8 cellular contexts compared by ENCODE assay signal in genomic region chr2:135742307-135742838, GRCh38. TPM values are rescaled to one million over a fixed set of nuclear protein-coding genes. Genes with fewer than 3 reads are reported as not detected.
DNase-seq lines count a peak whose midpoint lies in the region; ATAC-seq and TF ChIP-seq lines count a peak whose summit lies in the region.

No MANE protein-coding gene starts in this region.

- peak overlapping the region; percentile 99 for H3K27ac Mint-ChIP-seq in activated CD4-positive, alpha-beta T cell treated with anti-CD3 and anti-CD28 coated beads, Interleukin-2, amount 10 ng/mL, durations not matched to agents 7 days and 5 days

- peak; percentile 25 for ATAC-seq in GM18502 (IDR thresholded peaks at IDR 0.05; ENCODE audit: poor library complexity, unreplicated experiment)
- ATAC-seq in HG02970 (IDR thresholded peaks at IDR 0.05; ENCODE audit: low FRiP score, unreplicated experiment), result peak; percentile 20

- H3K4me1 ChIP-seq in muscle layer of colon (ENCODE audit: insufficient read depth, low read length) (peaks cover 29% of the 10 kb centered on the region), thyroid gland (peaks cover 11 to 19% of the 10 kb centered on the region in 2 donors)

- H3K4me3 ChIP-seq in AG10803 (ENCODE audit: low read length) (peak overlapping the region; percentile 82), muscle layer of colon (ENCODE audit: low read depth in 1 of 2, low read length in 2 of 2) (peak overlapping the region; percentile 60 to 90), thyroid gland (replicated peaks in 1 of 3) (peak overlapping the region; percentile 38 to 94 (median 72))

- intact Hi-C loops in thyroid gland (cut with DNase I), result no loop called here

- no peak for TF ChIP-seq POLR2A in erythroblast (IDR thresholded peaks at IDR 0.05; ENCODE audit: low read length)
- peak in 1 of 2 donors; percentile 50 for TF ChIP-seq POLR2A in thyroid gland (IDR thresholded peaks at IDR 0.05)

- peaks cover 27% of the 10 kb centered on the region for H3K4me1 Mint-ChIP-seq in activated CD4-positive, alpha-beta T cell treated with anti-CD3 and anti-CD28 coated beads, Interleukin-2, amount 10 ng/mL, durations not matched to agents 7 days and 5 days

- DNase-seq in AG10803 (ENCODE audit: low read depth), result peak; percentile 54
- peak; percentile 66 for DNase-seq in NCI-H2227 treated with DMSO at 0.1 percent for 48 hours (lab: John Stamatoyannopoulos, UW)
- peak; percentile 39 for DNase-seq in activated CD4-positive, alpha-beta T cell treated with anti-CD3 and anti-CD28 coated beads, Interleukin-2, amount 10 ng/mL, durations not matched to agents 7 days and 5 days
- peak; percentile 82 to 86 for DNase-seq in erythroblast (lab: John Stamatoyannopoulos, UW)
- DNase-seq in thyroid gland, result peak; percentile 47 to 48

- H3K27ac ChIP-seq in muscle layer of colon (ENCODE audit: low read depth, low read length) (peak overlapping the region; percentile 99), thyroid gland (peak overlapping the region; percentile 98 to 100 (median 99))

- CTCF ChIA-PET in activated CD4-positive, alpha-beta T cell treated with anti-CD3 and anti-CD28 coated beads, Interleukin-2, amount 10 ng/mL, durations not matched to agents 7 days and 5 days (lab: Charles Lee), result interaction anchor here (1.1 to 2.8 kb wide), 4 partner anchors 14 to 211 kb away, joined by 3 to 13 read pairs (median 4); partner anchors contain the start of genes R3HDM1 and ZRANB3

- POLR2A ChIA-PET in activated CD4-positive, alpha-beta T cell treated with anti-CD3 and anti-CD28 coated beads, Interleukin-2, amount 10 ng/mL, durations not matched to agents 7 days and 5 days (lab: Charles Lee), result no interaction called here

- H3K36me3 Mint-ChIP-seq in activated CD4-positive, alpha-beta T cell treated with anti-CD3 and anti-CD28 coated beads, Interleukin-2, amount 10 ng/mL, durations not matched to agents 7 days and 5 days (ENCODE audit: low read depth), result peaks cover 33% of the 10 kb centered on the region

- peaks cover 2% of the 10 kb centered on the region for H3K9me3 Mint-ChIP-seq in activated CD4-positive, alpha-beta T cell treated with anti-CD3 and anti-CD28 coated beads, Interleukin-2, amount 10 ng/mL, durations not matched to agents 7 days and 5 days

- H3K27me3 ChIP-seq in muscle layer of colon (ENCODE audit: control insufficient read depth in 1 of 2, insufficient read depth in 2 of 2, low read length in 2 of 2) (no peaks in the 10 kb centered on the region), thyroid gland (no peaks in the 10 kb centered on the region)

- H3K27me3 Mint-ChIP-seq in activated CD4-positive, alpha-beta T cell treated with anti-CD3 and anti-CD28 coated beads, Interleukin-2, amount 10 ng/mL, durations not matched to agents 7 days and 5 days, result no peaks in the 10 kb centered on the region

- no peaks in the 10 kb centered on the region for H3K36me3 ChIP-seq in muscle layer of colon (ENCODE audit: insufficient read depth, low read length)
- no peaks in the 10 kb centered on the region for H3K36me3 ChIP-seq in thyroid gland

- H3K9me3 ChIP-seq in muscle layer of colon (ENCODE audit: low read length) (no peaks in the 10 kb centered on the region), thyroid gland (no peaks in the 10 kb centered on the region)

- peak overlapping the region; percentile 75 for H3K9ac ChIP-seq in muscle layer of colon (ENCODE audit: low read length)

- peak overlapping the region; percentile 95 for H3K4me3 Mint-ChIP-seq in activated CD4-positive, alpha-beta T cell treated with anti-CD3 and anti-CD28 coated beads, Interleukin-2, amount 10 ng/mL, durations not matched to agents 7 days and 5 days

- 0% methylated on average over 18 to 29 of the region's 35 CpGs for WGBS in thyroid gland, 2 donors

- no peak for TF ChIP-seq CTCF in AG10803 (conservative IDR thresholded peaks at IDR 0.05; ENCODE audit: low read length)
- no peak for TF ChIP-seq CTCF in thyroid gland (IDR thresholded peaks at IDR 0.05)

RNA-seq across cellular contexts. Expression of gene UBXN4, which starts 0.7 kb away (rescaled TPM):
- total RNA-seq in activated CD4-positive, alpha-beta T cell treated with anti-CD3 and anti-CD28 coated beads, Interleukin-2, amount 10 ng/mL, durations not matched to agents 7 days and 5 days, result 100 to 1,000 TPM in 1 of 2 experiments, 10 to 100 TPM in 1; 98.1 to 116 TPM
- total RNA-seq in thyroid gland, result 100 to 1,000 TPM in 2 of 4 donors, 10 to 100 TPM in 2; 83.6 to 134 (median 98.6) TPM

Comparison
In these comparisons a context has a peak if more than half of its experiments do, and no peak if none do; other contexts are left out.
1. Peak in every context shown above with its lines: DNase-seq, ATAC-seq, H3K4me3 ChIP-seq and H3K27ac ChIP-seq.